ENCODE assay signal across 27 cellular contexts in the genomic region with DNA sequence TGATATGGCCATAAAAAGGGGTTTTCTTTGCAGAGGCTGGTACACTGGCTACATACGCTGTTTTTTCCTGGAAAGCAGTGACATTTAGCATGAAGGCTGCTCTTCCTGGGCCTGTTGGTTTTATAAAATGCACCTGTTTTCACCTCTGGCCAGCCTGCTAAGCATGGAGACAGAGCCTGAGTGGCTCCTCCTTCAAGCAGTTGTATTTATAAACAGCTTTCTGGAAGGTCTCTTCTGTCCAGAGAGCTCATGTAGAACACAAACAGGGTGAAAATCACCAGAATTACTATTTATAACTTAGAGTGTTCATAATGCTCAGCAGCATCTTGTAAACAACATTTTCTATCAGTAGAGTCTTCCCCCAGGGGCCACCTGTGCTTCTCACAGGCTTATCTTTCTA.
DNase-seq lines count a peak whose midpoint lies in the region; ATAC-seq, FAIRE-seq and TF ChIP-seq lines count a peak whose summit lies in the region.
"Had no signal": no experiment of that assay in that cellular context is flagged by ENCODE, and none has a peak within 500 bp of the region (broad histone marks: within the 10 kb centered on the region; RNA-seq: fewer than 3 reads in every experiment).

No MANE protein-coding gene starts in this region.

- no peaks in the 10 kb centered on the region for H3K27me3 Mint-ChIP-seq in chondrocyte (ENCODE audit: low read depth)
- H3K27me3 Mint-ChIP-seq: CD4-positive, alpha-beta T cell; CD8-positive, alpha-beta memory T cell had no signal

- TF ChIP-seq CTCF in HEK293 (tag by site-specific recombination; IDR thresholded peaks at IDR 0.05) (no peak), MM.1S (IDR thresholded peaks at IDR 0.05; ENCODE audit: low read length) (no peak), chondrocyte (IDR thresholded peaks at IDR 0.05) (no peak), gastrocnemius medialis (IDR thresholded peaks at IDR 0.05 in 4 of 5, conservative IDR thresholded peaks at IDR 0.05 in 1 of 5) (no peak), OCI-LY7 (conservative IDR thresholded peaks at IDR 0.05; ENCODE audit: low read length) (no peak)

- H4K20me1 ChIP-seq in MM.1S (ENCODE audit: insufficient read depth, low read length), result no peaks in the 10 kb centered on the region
- no peaks in the 10 kb centered on the region for H4K20me1 ChIP-seq in OCI-LY7 (ENCODE audit: insufficient read depth, low read length)

- H3K79me2 ChIP-seq in MM.1S (ENCODE audit: low read length) (peaks cover 97% of the 10 kb centered on the region), OCI-LY7 (ENCODE audit: insufficient read depth, low read depth, low read length) (no peaks in the 10 kb centered on the region)

- intact Hi-C loops in gastrocnemius medialis (cut with DNase I; ENCODE audit: low total_unique reads), result loop anchor here (5.0 kb wide), 1 partner anchor 423 kb away; the partner anchor contains the start of gene SESN1
- intact Hi-C loops in OCI-LY7 (cut with micrococcal nuclease; ENCODE audit: unreplicated experiment), result loop anchor here (5.0 kb wide), 1 partner anchor 228 kb away; no protein-coding TSS in a partner anchor

- H3K9me3 Mint-ChIP-seq in chondrocyte (ENCODE audit: low read depth), result no peaks in the 10 kb centered on the region
- H3K9me3 Mint-ChIP-seq: CD14-positive monocyte; CD4-positive, alpha-beta T cell; CD8-positive, alpha-beta memory T cell had no signal

- H2AFZ ChIP-seq in MM.1S (ENCODE audit: low read length) (no peak overlapping the region), OCI-LY7 (ENCODE audit: low read length) (no peak overlapping the region)
- H2AFZ ChIP-seq: GM23248 had no signal

- peak; percentile 72 for DNase-seq in MM.1S
- DNase-seq in chondrocyte (ENCODE audit: low spot score), result no peak
- no peak for DNase-seq in gastrocnemius medialis
- no peak for DNase-seq in RCC 7860 (ENCODE audit: low spot score)
- DNase-seq in OCI-LY7 (ENCODE audit: low spot score), result no peak
- no peak for DNase-seq in KG1 (lab: John Stamatoyannopoulos, UW)
- DNase-seq: 8988T; ACHN; AML-193; BE2C; CD4-positive, alpha-beta T cell; CD8-positive, alpha-beta memory T cell; DMS 273 treated with DMSO at 0.1 percent for 48 hours; DMS79; EL; GDM1; GM23248; H7; HCEC 1CT had no signal

- H3K27me3 ChIP-seq in MM.1S (replicated peaks; ENCODE audit: insufficient read depth, low read length) (no peaks in the 10 kb centered on the region), gastrocnemius medialis (no peaks in the 10 kb centered on the region)
- H3K27me3 ChIP-seq: BE2C; BLaER1 treated with 17β-estradiol and CSF1 and Interleukin-3, amounts not matched to agents 10 nM and 100 nM had no signal

- no TSS peak for BruUV-seq in OCI-LY7 (replicated peaks; lab: Mats Ljungman, UMichigan)

- peak overlapping the region; percentile 87 for H3K9ac ChIP-seq in MM.1S (ENCODE audit: low read length)
- H3K9ac ChIP-seq: BLaER1 treated with 17β-estradiol and CSF1 and Interleukin-3, amounts not matched to agents 10 nM and 100 nM; GM23248 had no signal

- H3F3A ChIP-seq in MM.1S (ENCODE audit: insufficient read depth, low read length), result peaks cover 92% of the 10 kb centered on the region

- H3K27ac ChIP-seq in HEK293 (ENCODE audit: extremely low read depth, low read depth, low read length) (no peak overlapping the region), MM.1S (ENCODE audit: low read length) (peak overlapping the region; percentile 99), gastrocnemius medialis (peak overlapping the region; percentile 19 to 72 (median 65)), OCI-LY7 (ENCODE audit: low read depth, low read length, poor library complexity, severe bottlenecking) (no peak overlapping the region)
- H3K27ac ChIP-seq: A549; BLaER1 treated with 17β-estradiol and CSF1 and Interleukin-3, amounts not matched to agents 10 nM and 100 nM; GM23248 had no signal

- FAIRE-seq in RCC 7860 (lab: Jason Lieb, UNC), result no peak
- FAIRE-seq: A549, D721Med, GM12878, GM19239, H1 had no signal

- peak in 1 of 2 donors; percentile 53 for ATAC-seq in gastrocnemius medialis
- ATAC-seq: A549, GM12878 had no signal

- no peak overlapping the region for H3K4me3 Mint-ChIP-seq in chondrocyte (ENCODE audit: unreplicated experiment)
- H3K4me3 Mint-ChIP-seq: CD14-positive monocyte; CD4-positive, alpha-beta T cell; CD8-positive, alpha-beta memory T cell had no signal

- in situ Hi-C loops in gastrocnemius medialis (cut with MboI; ENCODE audit: low sequenced_read_pairs in 4 of 4), result loop anchor here in 3 of 4 donors (10.0 to 25.0 kb wide), 3 partner anchors 85 to 418 kb away; partner anchors contain the start of genes CEP57L1 (in 1 of the 3), FOXO3 (in 1 of the 3) and SESN1 (in 1 of the 3)

- H3K4me1 ChIP-seq in HEK293 (ENCODE audit: control insufficient read depth, insufficient read depth, low read length) (peaks cover 25% of the 10 kb centered on the region), MM.1S (ENCODE audit: low read length) (peaks cover 92% of the 10 kb centered on the region), gastrocnemius medialis (peaks cover 99 to 100% of the 10 kb centered on the region in 2 donors), OCI-LY7 (ENCODE audit: insufficient read depth, low read length, poor library complexity, severe bottlenecking) (peaks cover 36% of the 10 kb centered on the region)
- H3K4me1 ChIP-seq: BE2C had no signal

- CTCF ChIA-PET in HEK293 (lab: Yijun Ruan, JAX), result interaction anchor here (0.7 kb wide), 1 partner anchor 166 kb away, joined by 3 read pairs; no protein-coding TSS in a partner anchor
- CTCF ChIA-PET in OCI-LY7 (lab: Charles Lee; ENCODE audit: unreplicated experiment), result no interaction called here

- H3K36me3 ChIP-seq in HEK293 (ENCODE audit: control insufficient read depth in 2 of 2, insufficient read depth in 1 of 2, low read length in 2 of 2) (peaks cover 8% of the 10 kb centered on the region in 2 experiments; a peak in 2 of 3 replicates), MM.1S (replicated peaks; ENCODE audit: insufficient read depth, low read length) (no peaks in the 10 kb centered on the region; the same call in 1 of the 2 replicates), gastrocnemius medialis (peaks cover 0 to 20% of the 10 kb centered on the region in 2 donors), OCI-LY7 (ENCODE audit: insufficient read depth, low read length) (no peaks in the 10 kb centered on the region)

- H3K4me2 ChIP-seq in MM.1S (ENCODE audit: low read depth, low read length) (peak overlapping the region; percentile 68), OCI-LY7 (ENCODE audit: low read length) (no peak overlapping the region)
- H3K4me2 ChIP-seq: A549 had no signal

- H3K9me2 ChIP-seq in MM.1S (replicated peaks; ENCODE audit: insufficient read depth, low read length), result no peaks in the 10 kb centered on the region
- H3K9me2 ChIP-seq in OCI-LY7 (ENCODE audit: insufficient read depth, low read length), result no peaks in the 10 kb centered on the region

- H3K4me1 Mint-ChIP-seq in chondrocyte (ENCODE audit: low read depth), result peaks cover 50% of the 10 kb centered on the region

- H3K27ac Mint-ChIP-seq in chondrocyte (ENCODE audit: unreplicated experiment), result peak overlapping the region; percentile 22
- H3K27ac Mint-ChIP-seq: CD14-positive monocyte; CD4-positive, alpha-beta T cell had no signal

- H3K36me3 Mint-ChIP-seq in chondrocyte (ENCODE audit: low read depth), result peaks cover 8% of the 10 kb centered on the region

- H3K9me3 ChIP-seq in HEK293 (ENCODE audit: control insufficient read depth, insufficient read depth, low read depth, low read length) (no peaks in the 10 kb centered on the region), MM.1S (replicated peaks; ENCODE audit: insufficient read depth, low read length) (no peaks in the 10 kb centered on the region), gastrocnemius medialis (no peaks in the 10 kb centered on the region), OCI-LY7 (ENCODE audit: low read length) (no peaks in the 10 kb centered on the region)
- H3K9me3 ChIP-seq: A549; BE2C; BLaER1 treated with 17β-estradiol and CSF1 and Interleukin-3, amounts not matched to agents 10 nM and 100 nM had no signal

- no peak overlapping the region for H3K4me3 ChIP-seq in HEK293 (ENCODE audit: low read depth, low read length)
- H3K4me3 ChIP-seq in MM.1S (ENCODE audit: low read length), result peak overlapping the region; percentile 6
- peak overlapping the region in 1 of 4 donors; percentile 8 for H3K4me3 ChIP-seq in gastrocnemius medialis
- H3K4me3 ChIP-seq in OCI-LY7 (ENCODE audit: low read depth, low read length, poor library complexity, severe bottlenecking), result no peak overlapping the region
- H3K4me3 ChIP-seq: A549; BLaER1 treated with 17β-estradiol and CSF1 and Interleukin-3, amounts not matched to agents 10 nM and 100 nM; GM12878; GM23248 had no signal

- no peak for TF ChIP-seq POLR2A in gastrocnemius medialis (IDR thresholded peaks at IDR 0.05)

- POLR2A ChIA-PET in HEK293 (lab: Yijun Ruan, JAX) (no interaction called here), OCI-LY7 (lab: Charles Lee) (no interaction called here)

TF ChIP-seq in HEK293, 187 proteins besides CTCF, POLR2A, EP300 and RAD21:
- TF ChIP-seq ZNF777 (tag by site-specific recombination; IDR thresholded peaks at IDR 0.05; ENCODE audit: borderline replicate concordance) (no peak), BCL6B (tag by site-specific recombination; IDR thresholded peaks at IDR 0.05) (peak; percentile 64)

Comparison
In these comparisons a context has a peak if more than half of its experiments do, and no peak if none do; other contexts are left out.
1. H3K27ac ChIP-seq: peak in MM.1S (single experiment) and gastrocnemius medialis (4 of 4); none in HEK293 (single experiment) and OCI-LY7 (single experiment).